Comparison of ENCODE assay signal across 10 cellular contexts in the genomic region with DNA sequence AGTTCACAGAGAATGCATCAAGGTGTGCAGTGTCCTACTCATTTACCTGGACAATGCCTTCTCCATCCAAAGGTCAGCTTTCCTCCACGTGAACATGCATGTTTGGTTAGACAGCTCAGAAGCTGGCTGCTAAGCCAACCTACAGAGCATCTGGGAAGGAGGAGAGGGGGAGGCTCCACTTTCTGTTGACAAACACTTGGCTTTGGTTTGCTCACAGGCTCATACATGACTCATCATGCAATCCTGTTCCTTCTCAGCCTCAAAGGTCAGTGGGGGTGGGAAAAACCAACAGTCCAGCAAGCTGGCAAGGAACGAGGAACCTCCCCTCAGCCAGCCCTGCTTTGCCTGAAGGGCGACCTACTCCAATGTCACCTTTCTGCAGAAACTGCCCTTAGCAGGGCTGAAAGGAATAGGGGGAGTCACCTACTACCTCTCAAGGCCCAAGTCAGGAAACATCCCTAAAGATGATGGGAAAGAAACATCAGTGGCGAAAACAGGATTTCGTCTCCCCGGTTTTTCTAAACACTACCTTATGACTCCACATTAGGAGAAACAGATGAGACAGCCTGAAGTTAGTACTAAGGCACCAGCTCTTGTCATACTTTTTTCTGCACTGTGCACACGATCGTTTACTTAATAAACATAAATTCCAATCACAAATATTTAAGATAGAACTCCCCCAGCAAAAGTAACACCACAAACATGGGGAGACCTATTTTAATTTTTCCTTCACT. TPM values are rescaled to one million over a fixed set of nuclear protein-coding genes. Genes with fewer than 3 reads are reported as not detected.
DNase-seq lines count a peak whose midpoint lies in the region; ATAC-seq, FAIRE-seq and TF ChIP-seq lines count a peak whose summit lies in the region.
"Had no signal": no experiment of that assay in that cellular context is flagged by ENCODE, and none has a peak within 500 bp of the region (broad histone marks: within the 10 kb centered on the region; RNA-seq: fewer than 3 reads in every experiment).

No MANE protein-coding gene starts in this region.

- no peak for TF ChIP-seq POLR2A in A549 (IDR thresholded peaks at IDR 0.05; ENCODE audit: low read length)

- no peaks in the 10 kb centered on the region for H3K9me3 ChIP-seq in A549
- no peaks in the 10 kb centered on the region for H3K9me3 ChIP-seq in keratinocyte (ENCODE audit: control insufficient read depth, low read depth, low read length)

- H3K4me1 Mint-ChIP-seq in WTC11, result peaks cover 47% of the 10 kb centered on the region

- FAIRE-seq in A549 (lab: Jason Lieb, UNC) (peak; percentile 13), keratinocyte (lab: Jason Lieb, UNC) (peak; percentile 78)
- FAIRE-seq: TTC549 had no signal

- no peaks in the 10 kb centered on the region for H4K20me1 ChIP-seq in keratinocyte (ENCODE audit: control insufficient read depth, extremely low read depth, insufficient read depth, low read length)

- TF ChIP-seq EP300 in A549 (IDR thresholded peaks at IDR 0.05), result peak; percentile 26 to 43; a peak in 2 of 5 replicates

- POLR2A ChIA-PET in A549 (lab: Yijun Ruan, JAX), result no interaction called here
- POLR2A ChIA-PET in WTC11 (lab: Charles Lee), result no interaction called here

- no peak overlapping the region for H2AFZ ChIP-seq in keratinocyte (ENCODE audit: control insufficient read depth, low read length)

- H3K27me3 ChIP-seq in keratinocyte (ENCODE audit: control insufficient read depth, extremely low read depth, insufficient read depth, low read length), result no peaks in the 10 kb centered on the region

- H3K27me3 Mint-ChIP-seq in WTC11 (ENCODE audit: low read depth), result peaks cover 17% of the 10 kb centered on the region

- no peak overlapping the region for H3K9ac ChIP-seq in keratinocyte (ENCODE audit: control insufficient read depth, extremely low read depth, insufficient read depth, low read length)

- H3K4me3 Mint-ChIP-seq in WTC11, result no peak overlapping the region

- H3K27ac Mint-ChIP-seq in WTC11, result no peak overlapping the region

- ATAC-seq in A549 (peak; percentile 97 to 99), WTC11 (peak; percentile 60), GM21529 (IDR thresholded peaks at IDR 0.05; ENCODE audit: unreplicated experiment) (no peak), HG03175 (IDR thresholded peaks at IDR 0.05; ENCODE audit: unreplicated experiment) (no peak)

- peaks cover 4% of the 10 kb centered on the region; the same call in 1 of the 2 replicates for H3K36me3 Mint-ChIP-seq in WTC11

- DNase-seq in A549 (ENCODE audit: low read depth in 1 of 2, low spot score in 1 of 2), result peak; percentile 58 to 92
- peak; percentile 93 for DNase-seq in HT-29 (ENCODE audit: low spot score)
- DNase-seq in WTC11 (ENCODE audit: low spot score), result no peak
- peak; percentile 49 for DNase-seq in keratinocyte (ENCODE audit: low read depth, low spot score)
- no peak for DNase-seq in activated T-cell treated with anti-CD3 and anti-CD28 coated beads, Interleukin-2, amount 50 U/mL, for 1 hour
- no peak for DNase-seq in mesenteric fat pad (ENCODE audit: low spot score)
- DNase-seq: GF-D8 had no signal

- peak overlapping the region; percentile 51 to 76 for H3K27ac ChIP-seq in A549
- H3K27ac ChIP-seq in keratinocyte (ENCODE audit: control insufficient read depth, insufficient read depth, low read length), result peak overlapping the region; percentile 28

- peaks cover 7% of the 10 kb centered on the region for H3K79me2 ChIP-seq in keratinocyte (ENCODE audit: control insufficient read depth, insufficient read depth, low read length)

- H3K9me3 Mint-ChIP-seq in WTC11, result no peaks in the 10 kb centered on the region

- TF ChIP-seq CTCF in A549 (IDR thresholded peaks at IDR 0.05) (no peak), WTC11 (IDR thresholded peaks at IDR 0.05) (no peak), keratinocyte (optimal IDR thresholded peaks at IDR 0.05 in 1 of 3, IDR thresholded peaks at IDR 0.05 in 1 of 3, conservative IDR thresholded peaks at IDR 0.05 in 1 of 3; ENCODE audit: extremely low read depth in 1 of 3, insufficient read depth in 2 of 3, low read length in 3 of 3) (no peak)

- H3K4me2 ChIP-seq in A549 (peak overlapping the region; percentile 62), keratinocyte (ENCODE audit: control insufficient read depth, extremely low read depth, insufficient read depth, low read depth, low read length) (no peak overlapping the region)

- H3K9me1 ChIP-seq in keratinocyte (ENCODE audit: control insufficient read depth, extremely low read depth, insufficient read depth, low read length), result no peaks in the 10 kb centered on the region

- peaks cover 60% of the 10 kb centered on the region for H3K4me1 ChIP-seq in A549
- H3K4me1 ChIP-seq in keratinocyte (ENCODE audit: control insufficient read depth, extremely low read depth, insufficient read depth, low read length), result peaks cover 16% of the 10 kb centered on the region

- WGBS in A549 (ENCODE audit: missing lambda C conversion rate), result 2% methylated on average over 8 of the region's 8 CpGs

- dilution Hi-C loops in keratinocyte (cut with MboI; ENCODE audit: extremely low pct_ligation_motif_present, low sequenced_read_pairs), result no loop called here

- TF ChIP-seq RAD21 in A549 (conservative IDR thresholded peaks at IDR 0.05 in 1 of 2, IDR thresholded peaks at IDR 0.05 in 1 of 2), result peak in 1 of 2 experiments; percentile 47; a peak in 2 of 5 replicates

- CTCF ChIA-PET in A549 (lab: Yijun Ruan, JAX), result interaction anchor here (0.9 to 1.6 kb wide), 6 partner anchors 18 to 154 kb away, joined by 3 to 5 read pairs (median 3); no protein-coding TSS in a partner anchor
- CTCF ChIA-PET in WTC11 (lab: Charles Lee), result interaction anchor here (1.3 kb wide), 1 partner anchor 45 kb away, joined by 5 read pairs; no protein-coding TSS in a partner anchor

- no peak overlapping the region for H3K4me3 ChIP-seq in A549
- H3K4me3 ChIP-seq in keratinocyte (ENCODE audit: control insufficient read depth in 2 of 3, extremely low read depth in 1 of 3, insufficient read depth in 2 of 3, low read depth in 1 of 3, low read length in 3 of 3), result no peak overlapping the region

- peaks cover 4 to 20% of the 10 kb centered on the region in 2 experiments for H3K36me3 ChIP-seq in keratinocyte (ENCODE audit: control insufficient read depth in 2 of 2, extremely low read depth in 1 of 2, insufficient read depth in 2 of 2, low read length in 2 of 2)

TF ChIP-seq in A549, 52 proteins besides CTCF, POLR2A, EP300 and RAD21 (continues in another document):
- TF ChIP-seq MYC (IDR thresholded peaks at IDR 0.05; ENCODE audit: borderline replicate concordance, low read length) (no peak), GATA3 (IDR thresholded peaks at IDR 0.05; ENCODE audit: borderline replicate concordance) (peak; percentile 76), CEBPB (IDR thresholded peaks at IDR 0.05) (peak in 1 of 2 experiments; percentile 66; a peak in 1 of 4 replicates), POLR2AphosphoS2 (conservative IDR thresholded peaks at IDR 0.05; ENCODE audit: low read length) (no peak)
- TF ChIP-seq, protein P1, sequence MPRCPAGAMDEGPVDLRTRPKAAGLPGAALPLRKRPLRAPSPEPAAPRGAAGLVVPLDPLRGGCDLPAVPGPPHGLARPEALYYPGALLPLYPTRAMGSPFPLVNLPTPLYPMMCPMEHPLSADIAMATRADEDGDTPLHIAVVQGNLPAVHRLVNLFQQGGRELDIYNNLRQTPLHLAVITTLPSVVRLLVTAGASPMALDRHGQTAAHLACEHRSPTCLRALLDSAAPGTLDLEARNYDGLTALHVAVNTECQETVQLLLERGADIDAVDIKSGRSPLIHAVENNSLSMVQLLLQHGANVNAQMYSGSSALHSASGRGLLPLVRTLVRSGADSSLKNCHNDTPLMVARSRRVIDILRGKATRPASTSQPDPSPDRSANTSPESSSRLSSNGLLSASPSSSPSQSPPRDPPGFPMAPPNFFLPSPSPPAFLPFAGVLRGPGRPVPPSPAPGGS (IDR thresholded peaks at IDR 0.05), result 0 out of 3 replicates have a peak, but pooled peaks have one; percentile 35

TF ChIP-seq in WTC11, 78 proteins besides CTCF, POLR2A, EP300 and RAD21:
- TF ChIP-seq, protein P2, sequence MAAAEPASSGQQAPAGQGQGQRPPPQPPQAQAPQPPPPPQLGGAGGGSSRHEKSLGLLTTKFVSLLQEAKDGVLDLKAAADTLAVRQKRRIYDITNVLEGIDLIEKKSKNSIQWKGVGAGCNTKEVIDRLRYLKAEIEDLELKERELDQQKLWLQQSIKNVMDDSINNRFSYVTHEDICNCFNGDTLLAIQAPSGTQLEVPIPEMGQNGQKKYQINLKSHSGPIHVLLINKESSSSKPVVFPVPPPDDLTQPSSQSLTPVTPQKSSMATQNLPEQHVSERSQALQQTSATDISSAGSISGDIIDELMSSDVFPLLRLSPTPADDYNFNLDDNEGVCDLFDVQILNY (CRISPR knock-in tag; IDR thresholded peaks at IDR 0.05), result no peak
- TF ChIP-seq GABPB1 (CRISPR knock-in tag; IDR thresholded peaks at IDR 0.05), result peak; percentile 86

RNA-seq across cellular contexts. Expression of a gene that starts 37.9 kb away (rescaled TPM):
- 7.9 and 9.6 TPM in 2 replicates for polyA plus RNA-seq in A549 (2011; rRNA removed)
- 3.5 and 4.7 TPM in 2 replicates for polyA plus RNA-seq in A549 (2012; cell fraction: cytosol; rRNA removed)
- polyA plus RNA-seq in A549 (2012; cell fraction: nucleus; rRNA removed), result 2.5 and 3.3 TPM in 2 replicates
- 4.9 to 5.8 TPM (median 5.0 TPM) in 3 replicates for polyA plus RNA-seq in A549 (2017; fragmentation: RNase III; extraction: RNeasy Plus Mini Kit Qiagen cat#74134 plus additional on column Dnase treatment)
- 24.9 and 28.2 TPM in 2 replicates for polyA minus RNA-seq in A549 (2011; rRNA and poly(A)+ RNA removed)
- 29.9 and 32.1 TPM in 2 replicates for total RNA-seq in HT-29 (2014; rRNA removed; shearing (Covaris generic))
- total RNA-seq in WTC11 (2021), result 10.1 to 14.4 TPM (median 12.5 TPM) in 3 replicates
- polyA plus RNA-seq in keratinocyte, result 4.1 to 15.6 TPM (median 9.3 TPM) in 3 replicates
- 3.1 TPM for polyA plus RNA-seq in keratinocyte (2011; ENCODE audit: low read depth)
- 5.5 and 7.2 TPM in 2 replicates for polyA plus RNA-seq in keratinocyte (2011; cell fraction: cytosol; rRNA removed)
- polyA plus RNA-seq in keratinocyte (2011; cell fraction: nucleus; rRNA removed), result 7.1 and 7.7 TPM in 2 replicates
- polyA plus RNA-seq in keratinocyte (2012; ENCODE audit: low replicate concordance), result 6.1 and 10.4 TPM in 2 replicates
- 9.1 to 23.6 TPM (median 22.2 TPM) in 3 replicates for polyA minus RNA-seq in keratinocyte
- polyA minus RNA-seq in keratinocyte (2011; cell fraction: cytosol; rRNA and poly(A)+ RNA removed), result 22.6 TPM
- 10.1 and 16.2 TPM in 2 replicates for polyA minus RNA-seq in keratinocyte (2011; cell fraction: nucleus; rRNA and poly(A)+ RNA removed)
- total RNA-seq in mesenteric fat pad, result 56.2 TPM

Comparison
In these comparisons a context has a peak if more than half of its experiments do, and no peak if none do; other contexts are left out.
1. ATAC-seq: peak in A549 (2 of 2) and WTC11 (single experiment); none in GM21529 (single experiment) and HG03175 (single experiment).
2. DNase-seq: peak in A549 (2 of 2), HT-29 (single experiment) and keratinocyte (single experiment); none in WTC11 (single experiment), activated T-cell treated with anti-CD3 and anti-CD28 coated beads, Interleukin-2, amount 50 U/mL, for 1 hour (single experiment) and mesenteric fat pad (single experiment).